Comparison of ENCODE assay signal across 10 cellular contexts in the genomic region with DNA sequence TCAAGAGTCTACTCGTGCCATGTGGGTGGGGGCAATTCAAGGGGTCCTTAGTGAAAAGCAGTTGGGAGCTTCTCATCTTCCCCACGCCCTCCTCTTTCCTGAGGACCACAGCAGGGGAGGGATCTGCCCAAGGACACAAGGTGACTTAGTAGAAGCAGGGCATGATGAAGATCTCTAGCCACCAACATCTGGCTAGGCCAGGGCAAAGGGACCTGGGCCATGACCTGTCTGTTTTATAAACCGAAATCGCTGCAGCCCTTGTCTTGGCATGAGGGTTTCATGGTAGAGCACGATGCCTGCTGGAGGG. TPM values are rescaled to one million over a fixed set of nuclear protein-coding genes. Genes with fewer than 3 reads are reported as not detected.
DNase-seq lines count a peak whose midpoint lies in the region; ATAC-seq, FAIRE-seq and TF ChIP-seq lines count a peak whose summit lies in the region.
"Had no signal": no experiment of that assay in that cellular context is flagged by ENCODE, and none has a peak within 500 bp of the region (broad histone marks: within the 10 kb centered on the region; RNA-seq: fewer than 3 reads in every experiment).

No MANE protein-coding gene starts in this region.

- H3K9me3 Mint-ChIP-seq in activated T-helper 17 cell treated with anti-CD3 and anti-CD28 coated beads, Interleukin-2, amount 50 U/mL, for 72 hours: no peaks in the 10 kb centered on the region
- H3K9me3 Mint-ChIP-seq: neural crest cell had no signal

- intact Hi-C loops in kidney (cut with DNase I): no loop called here

- H3K4me1 Mint-ChIP-seq in activated T-helper 17 cell treated with anti-CD3 and anti-CD28 coated beads, Interleukin-2, amount 50 U/mL, for 72 hours: peaks cover 5% of the 10 kb centered on the region

- H3K27me3 Mint-ChIP-seq in activated T-helper 17 cell treated with anti-CD3 and anti-CD28 coated beads, Interleukin-2, amount 50 U/mL, for 72 hours: no peaks in the 10 kb centered on the region
- H3K27me3 Mint-ChIP-seq: T-helper 17 cell had no signal

- H3K27me3 ChIP-seq in HUES48 (ENCODE audit: control insufficient read depth, insufficient read depth, low read length) (no peaks in the 10 kb centered on the region), subcutaneous abdominal adipose tissue (ENCODE audit: control insufficient read depth in 5 of 5, insufficient read depth in 4 of 5, low read length in 5 of 5) (peaks cover 0 to 20% (median 7%) of the 10 kb centered on the region in 5 donors)

- H3K36me3 Mint-ChIP-seq in activated T-helper 17 cell treated with anti-CD3 and anti-CD28 coated beads, Interleukin-2, amount 50 U/mL, for 72 hours (ENCODE audit: low read depth): peaks cover 35% of the 10 kb centered on the region

- TF ChIP-seq CTCF in kidney (IDR thresholded peaks at IDR 0.05; ENCODE audit: borderline replicate concordance, extremely low read depth, insufficient read depth): no peak

- no peaks in the 10 kb centered on the region for H3K4me1 ChIP-seq in HUES48 (ENCODE audit: control insufficient read depth, insufficient read depth, low read length)
- peaks cover 0 to 9% of the 10 kb centered on the region in 2 donors for H3K4me1 ChIP-seq in kidney (ENCODE audit: control insufficient read depth in 1 of 2, insufficient read depth in 1 of 2, low read depth in 1 of 2, low read length in 2 of 2)
- peaks cover 0 to 44% (median 34%) of the 10 kb centered on the region in 5 donors for H3K4me1 ChIP-seq in subcutaneous abdominal adipose tissue (ENCODE audit: control insufficient read depth in 5 of 5, insufficient read depth in 5 of 5, low read length in 5 of 5)

- no peak for FAIRE-seq in kidney (lab: Jason Lieb, UNC)

- no peak overlapping the region for H3K9ac ChIP-seq in HUES48 (ENCODE audit: low read depth, low read length)
- no peak overlapping the region for H3K9ac ChIP-seq in kidney (ENCODE audit: low read length in 2 of 2)
- peak overlapping the region in 3 of 5 donors; percentile 1 to 41 (median 11) for H3K9ac ChIP-seq in subcutaneous abdominal adipose tissue (ENCODE audit: low read length in 5 of 5)

- H3K4me3 ChIP-seq in HUES48 (ENCODE audit: low read depth, low read length): no peak overlapping the region
- H3K4me3 ChIP-seq in kidney (ENCODE audit: low read length in 2 of 2): no peak overlapping the region
- no peak overlapping the region for H3K4me3 ChIP-seq in subcutaneous abdominal adipose tissue (ENCODE audit: low read depth in 1 of 5, low read length in 5 of 5)

- H3K4me3 Mint-ChIP-seq in activated T-helper 17 cell treated with anti-CD3 and anti-CD28 coated beads, Interleukin-2, amount 50 U/mL, for 72 hours: peak overlapping the region; percentile 96
- H3K4me3 Mint-ChIP-seq: neural crest cell, T-helper 17 cell had no signal

- H3K36me3 ChIP-seq in HUES48 (ENCODE audit: control insufficient read depth, insufficient read depth, low read length) (peaks cover 29% of the 10 kb centered on the region), kidney (ENCODE audit: control insufficient read depth in 1 of 2, insufficient read depth in 2 of 2, low read length in 2 of 2) (no peaks in the 10 kb centered on the region), subcutaneous abdominal adipose tissue (ENCODE audit: control insufficient read depth in 5 of 5, insufficient read depth in 5 of 5, low read length in 5 of 5) (peaks cover 0 to 4% (median 0%) of the 10 kb centered on the region in 5 donors)

- H3K27ac Mint-ChIP-seq in activated T-helper 17 cell treated with anti-CD3 and anti-CD28 coated beads, Interleukin-2, amount 50 U/mL, for 72 hours: peak overlapping the region; percentile 90

- H3K9me3 ChIP-seq in HUES48 (ENCODE audit: control insufficient read depth, insufficient read depth, low read length) (peaks cover 27% of the 10 kb centered on the region), kidney (ENCODE audit: control insufficient read depth in 1 of 2, low read length in 2 of 2) (no peaks in the 10 kb centered on the region), subcutaneous abdominal adipose tissue (ENCODE audit: control insufficient read depth in 5 of 5, low read length in 5 of 5) (no peaks in the 10 kb centered on the region)

- DNase-seq in kidney (no peak), T1000 (lab: John Stamatoyannopoulos, UW) (no peak), NCI-H510A (lab: John Stamatoyannopoulos, UW) (no peak)
- DNase-seq: NCI-H748 treated with DMSO at 0.1 percent for 48 hours, T-helper 17 cell had no signal

- peak overlapping the region; percentile 46 for H3K27ac ChIP-seq in HUES48 (ENCODE audit: low read depth, low read length)
- H3K27ac ChIP-seq in kidney (ENCODE audit: low read depth in 2 of 2, low read length in 2 of 2): peak overlapping the region; percentile 4 to 69
- peak overlapping the region; percentile 86 for H3K27ac ChIP-seq in subcutaneous abdominal adipose tissue (ENCODE audit: low read depth, low read length)

- ATAC-seq in activated T-helper 17 cell treated with anti-CD3 and anti-CD28 coated beads, Interleukin-2, amount 50 U/mL, for 72 hours (replicated peaks): no peak
- ATAC-seq in GM21786 (IDR thresholded peaks at IDR 0.05; ENCODE audit: unreplicated experiment): no peak
- ATAC-seq: T-helper 17 cell had no signal

RNA-seq across cellular contexts. Expression of a gene that starts 5.1 kb away (rescaled TPM):
- 10 to 100 TPM; 48.1 to 78.3 TPM for total RNA-seq in activated T-helper 17 cell treated with anti-CD3 and anti-CD28 coated beads, Interleukin-2, amount 50 U/mL, for 72 hours
- total RNA-seq in kidney: 54.1 TPM
- polyA plus RNA-seq in kidney (ENCODE audit: insufficient read depth, low read depth, low replicate concordance): 34.7 TPM

RNA-seq across cellular contexts. Expression of a gene that starts 5.9 kb away (rescaled TPM):
- 10 to 100 TPM; 26.1 to 39.6 TPM for total RNA-seq in activated T-helper 17 cell treated with anti-CD3 and anti-CD28 coated beads, Interleukin-2, amount 50 U/mL, for 72 hours
- 31.3 TPM for total RNA-seq in kidney
- 23.3 TPM for polyA plus RNA-seq in kidney (ENCODE audit: insufficient read depth, low read depth, low replicate concordance)

RNA-seq across cellular contexts. Expression of a gene that starts 25.5 kb away (rescaled TPM):
- total RNA-seq in activated T-helper 17 cell treated with anti-CD3 and anti-CD28 coated beads, Interleukin-2, amount 50 U/mL, for 72 hours: 10 to 100 TPM; 24.5 to 25.4 TPM
- 39.5 TPM for total RNA-seq in kidney
- polyA plus RNA-seq in kidney (ENCODE audit: insufficient read depth, low read depth, low replicate concordance): 73.4 TPM

RNA-seq across cellular contexts. Expression of a gene that starts 43.4 kb away (rescaled TPM):
- not detected for total RNA-seq in activated T-helper 17 cell treated with anti-CD3 and anti-CD28 coated beads, Interleukin-2, amount 50 U/mL, for 72 hours
- not detected for total RNA-seq in kidney
- polyA plus RNA-seq in kidney (ENCODE audit: insufficient read depth, low read depth, low replicate concordance): not detected
- total RNA-seq: neural crest cell, T-helper 17 cell had no signal

RNA-seq across cellular contexts. Expression of a gene that starts 51.1 kb away (rescaled TPM):
- total RNA-seq in activated T-helper 17 cell treated with anti-CD3 and anti-CD28 coated beads, Interleukin-2, amount 50 U/mL, for 72 hours: 10 to 100 TPM; 17.3 to 24.8 TPM
- 27.3 TPM for total RNA-seq in kidney
- polyA plus RNA-seq in kidney (ENCODE audit: insufficient read depth, low read depth, low replicate concordance): 19.0 TPM

Comparison
In these comparisons a context has a peak if more than half of its experiments do, and no peak if none do; other contexts are left out.
1. H3K9ac ChIP-seq: peak in subcutaneous abdominal adipose tissue (3 of 5); none in HUES48 (single experiment) and kidney (0 of 2).
2. Peak in every context shown above with its lines, with median percentiles within 50 percentile points of each other: H3K27ac ChIP-seq.